Comparison of ENCODE assay signal across 27 cellular contexts in the genomic region with DNA sequence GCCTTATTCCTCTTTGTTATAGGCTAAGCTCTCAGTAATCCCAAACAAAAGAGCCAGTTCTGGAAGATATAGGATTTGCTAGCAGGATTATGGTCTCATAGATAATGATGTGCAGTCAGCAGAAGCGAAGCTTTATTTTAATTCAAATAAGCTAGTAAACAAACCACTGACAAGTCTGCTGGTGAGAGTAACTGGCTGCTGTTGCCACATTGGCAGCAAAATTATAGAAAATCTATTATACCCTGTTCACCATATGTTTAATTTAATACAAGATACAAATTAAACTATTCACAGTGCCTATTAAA. TPM values are rescaled to one million over a fixed set of nuclear protein-coding genes. Genes with fewer than 3 reads are reported as not detected.
"Had no signal": no experiment of that assay in that cellular context is flagged by ENCODE, and none has a peak within 500 bp of the region (broad histone marks: within the 10 kb centered on the region; RNA-seq: fewer than 3 reads in every experiment).

No MANE protein-coding gene starts in this region.

- H3K36me3 Mint-ChIP-seq: activated naive CD8-positive, alpha-beta T cell treated with anti-CD3 and anti-CD28 coated beads for 36 hours had no signal

- H3K27ac Mint-ChIP-seq: activated B cell treated with CpG ODN at 0.5 μM for 24 hours; activated CD4-positive, alpha-beta memory T cell treated with anti-CD3 and anti-CD28 coated beads for 36 hours; activated CD4-positive, alpha-beta T cell treated with anti-CD3 and anti-CD28 coated beads, Interleukin-2, amount 10 ng/mL, durations not matched to agents 7 days and 5 days; activated naive CD4-positive, alpha-beta T cell treated with anti-CD3 and anti-CD28 coated beads, Interleukin-2, amount 10 ng/mL, durations not matched to agents 7 days and 5 days; activated naive CD8-positive, alpha-beta T cell treated with anti-CD3 and anti-CD28 coated beads for 36 hours; activated T-cell treated with anti-CD3 and anti-CD28 coated beads, Interleukin-2, amount 50 U/mL, for 72 hours; activated T-helper 2 cell treated with anti-CD3 and anti-CD28 coated beads, Interferon-gamma antibody, Interleukin-2, Interleukin-4, amounts not matched to agents 10 μg/mL and 5 μg/mL and 100 μg/mL, durations not matched to agents 14 hours and 24 hours and 36 hours; T-helper 17 cell had no signal

- DNase-seq: activated B cell treated with CpG ODN at 0.5 μM for 24 hours; activated CD4-positive, alpha-beta memory T cell treated with anti-CD3 and anti-CD28 coated beads for 36 hours; activated CD4-positive, alpha-beta T cell treated with anti-CD3 and anti-CD28 coated beads for 1 hour; activated CD4-positive, alpha-beta T cell treated with anti-CD3 and anti-CD28 coated beads, Interleukin-2, amount 10 ng/mL, durations not matched to agents 7 days and 5 days; activated gamma-delta T cell treated with Interleukin-2 at 50 U/mL for 16 hours; activated naive CD4-positive, alpha-beta T cell treated with anti-CD3 and anti-CD28 coated beads, Interleukin-2, amount 10 ng/mL, durations not matched to agents 7 days and 5 days; activated naive CD8-positive, alpha-beta T cell treated with anti-CD3 and anti-CD28 coated beads for 36 hours; activated T-cell treated with anti-CD3 and anti-CD28 coated beads, Interleukin-2, amount 50 U/mL, for 72 hours; anterior cingulate cortex; central memory CD4-positive, alpha-beta T cell; Karpas-422; MM.1S; NCI-H1417 treated with DMSO at 0.1 percent for 48 hours; NCI-H187; NCI-H2171; NCI-H2227 treated with DMSO at 0.1 percent for 48 hours; NCI-H446 treated with DMSO at 0.1 percent for 48 hours; NCI-H526; PC-3; SHP77; T-helper 17 cell; T-helper 9 cell had no signal

- H3K9me3 Mint-ChIP-seq: activated B cell treated with CpG ODN at 0.5 μM for 24 hours; activated CD4-positive, alpha-beta memory T cell treated with anti-CD3 and anti-CD28 coated beads for 36 hours; activated CD4-positive, alpha-beta T cell treated with anti-CD3 and anti-CD28 coated beads, Interleukin-2, amount 10 ng/mL, durations not matched to agents 7 days and 5 days; activated naive CD4-positive, alpha-beta T cell treated with anti-CD3 and anti-CD28 coated beads, Interleukin-2, amount 10 ng/mL, durations not matched to agents 7 days and 5 days; activated T-cell treated with anti-CD3 and anti-CD28 coated beads, Interleukin-2, amount 50 U/mL, for 72 hours; activated T-helper 2 cell treated with anti-CD3 and anti-CD28 coated beads, Interferon-gamma antibody, Interleukin-2, Interleukin-4, amounts not matched to agents 10 μg/mL and 5 μg/mL and 100 μg/mL, durations not matched to agents 14 hours and 24 hours and 36 hours had no signal

- H3K4me3 Mint-ChIP-seq: activated B cell treated with CpG ODN at 0.5 μM for 24 hours; activated CD4-positive, alpha-beta memory T cell treated with anti-CD3 and anti-CD28 coated beads for 36 hours; activated CD4-positive, alpha-beta T cell treated with anti-CD3 and anti-CD28 coated beads, Interleukin-2, amount 10 ng/mL, durations not matched to agents 7 days and 5 days; activated naive CD4-positive, alpha-beta T cell treated with anti-CD3 and anti-CD28 coated beads, Interleukin-2, amount 10 ng/mL, durations not matched to agents 7 days and 5 days; activated naive CD8-positive, alpha-beta T cell treated with anti-CD3 and anti-CD28 coated beads for 36 hours; activated T-cell treated with anti-CD3 and anti-CD28 coated beads, Interleukin-2, amount 50 U/mL, for 72 hours; T-helper 17 cell had no signal

- H3K27ac ChIP-seq: breast epithelium, SJSA1 had no signal

- ATAC-seq: activated T-cell treated with anti-CD3 and anti-CD28 coated beads, Interleukin-2, amount 50 U/mL, for 72 hours; K562; PC-3; T-helper 17 cell had no signal

RNA-seq across cellular contexts. Expression of gene SOX2, which starts 18.9 kb away (rescaled TPM):
- total RNA-seq: activated B cell treated with CpG ODN at 0.5 μM for 24 hours; activated CD4-positive, alpha-beta memory T cell treated with anti-CD3 and anti-CD28 coated beads for 36 hours; activated CD4-positive, alpha-beta T cell treated with anti-CD3 and anti-CD28 coated beads, Interleukin-2, amount 10 ng/mL, durations not matched to agents 7 days and 5 days; activated CD8-positive, alpha-beta memory T cell treated with anti-CD3 and anti-CD28 coated beads for 36 hours; activated naive CD8-positive, alpha-beta T cell treated with anti-CD3 and anti-CD28 coated beads for 36 hours; activated T-helper 2 cell treated with anti-CD3 and anti-CD28 coated beads, Interferon-gamma antibody, Interleukin-2, Interleukin-4, amounts not matched to agents 10 μg/mL and 5 μg/mL and 100 μg/mL, durations not matched to agents 14 hours and 24 hours and 36 hours; PC-3; T-helper 17 cell had no signal
